Comparison of ENCODE assay signal across 8 cellular contexts in the genomic region with DNA sequence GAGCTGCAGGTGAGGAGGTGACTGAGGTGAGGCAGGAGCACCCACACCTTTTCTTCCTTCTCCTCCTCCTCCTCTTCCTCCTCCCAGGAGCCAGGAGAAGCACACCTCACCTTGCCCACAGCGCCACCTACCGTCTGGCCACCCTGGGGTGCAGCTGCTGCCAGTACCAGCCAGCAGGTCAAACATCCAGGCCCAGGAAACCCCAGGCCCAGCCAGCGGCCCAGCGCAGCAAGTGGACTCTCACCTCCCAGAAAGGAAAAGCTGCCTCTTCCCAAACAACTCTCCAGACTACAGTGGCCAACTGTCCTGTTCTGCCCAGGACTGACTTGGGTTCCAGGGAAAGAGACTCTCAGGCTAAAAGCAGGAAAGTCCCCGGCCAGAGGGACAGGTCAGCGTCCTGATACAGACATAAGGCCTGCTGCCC. TPM values are rescaled to one million over a fixed set of nuclear protein-coding genes. Genes with fewer than 3 reads are reported as not detected.
DNase-seq lines count a peak whose midpoint lies in the region; ATAC-seq and TF ChIP-seq lines count a peak whose summit lies in the region.

No MANE protein-coding gene starts in this region.

- H3K4me1 ChIP-seq in right lobe of liver: peaks cover 0 to 91% (median 46%) of the 10 kb centered on the region in 4 donors

- H3K27ac ChIP-seq in right lobe of liver: peak overlapping the region; percentile 67 to 94 (median 81)

- intact Hi-C loops in right lobe of liver (cut with DNase I) (loop anchor here in 1 of 2 donors (5.0 kb wide), 1 partner anchor 71 kb away; a partner anchor contains a TSS), lower leg skin (cut with DNase I; ENCODE audit: low total_unique reads) (loop anchor here (10.0 kb wide), 1 partner anchor 54 kb away; no protein-coding TSS in a partner anchor)

- TF ChIP-seq POLR2A in right lobe of liver (IDR thresholded peaks at IDR 0.05): peak; percentile 33
- TF ChIP-seq POLR2A in lower leg skin (IDR thresholded peaks at IDR 0.05): no peak

- no peaks in the 10 kb centered on the region for H3K9me3 ChIP-seq in right lobe of liver

- 7% methylated on average over 3 of the region's 6 CpGs for WGBS in right lobe of liver (ENCODE audit: insufficient coverage, low coverage, low lambda C conversion rate, missing lambda C conversion rate)
- WGBS in lower leg skin, 2 donors: 59 to 62% methylated on average over 5 of the region's 6 CpGs

- peak; percentile 46 for DNase-seq in G401 (ENCODE audit: low spot score)
- DNase-seq in M059J (ENCODE audit: low read depth): peak; percentile 40
- DNase-seq in central memory CD4-positive, alpha-beta T cell: peak; percentile 17
- DNase-seq in right lobe of liver: peak; percentile 92 to 95 (median 94)
- peak; percentile 26 to 45 for DNase-seq in stimulated activated CD8-positive, alpha-beta memory T cell treated with anti-CD3 and anti-CD28 coated beads, Interleukin-7, amount 100 ng/mL, for 48 hours (ENCODE audit: extremely low read depth in 1 of 2, low read depth in 1 of 2)
- DNase-seq in lower leg skin (ENCODE audit: low spot score in 2 of 2): no peak
- no peak for DNase-seq in DMS79 (lab: John Stamatoyannopoulos, UW)

- TF ChIP-seq CTCF in WI38 (IDR thresholded peaks at IDR 0.05; ENCODE audit: low read depth, low read length) (peak; percentile 83), right lobe of liver (IDR thresholded peaks at IDR 0.05) (peak; percentile 77 to 93 (median 90)), lower leg skin (IDR thresholded peaks at IDR 0.05) (no peak)

- H3K27me3 ChIP-seq in right lobe of liver: no peaks in the 10 kb centered on the region

- H3K36me3 ChIP-seq in right lobe of liver: no peaks in the 10 kb centered on the region

- in situ Hi-C loops in G401 (cut with HindIII; ENCODE audit: low sequenced_read_pairs): no loop called here

- peak; percentile 55 to 72 (median 66) for ATAC-seq in right lobe of liver

- H3K4me3 ChIP-seq in WI38 (ENCODE audit: low read depth, low read length): no peak overlapping the region
- H3K4me3 ChIP-seq in right lobe of liver: no peak overlapping the region
- no peak overlapping the region for H3K4me3 ChIP-seq in lower leg skin (ENCODE audit: low read depth, poor library complexity, severe bottlenecking)

RNA-seq across cellular contexts. Expression of a gene that starts 22.7 kb away (rescaled TPM):
- total RNA-seq in G401 (2014; rRNA removed; shearing (Covaris generic)): 43.1 and 71.6 TPM in 2 replicates
- total RNA-seq in M059J (2014; rRNA removed; shearing (Covaris generic)): 41.5 and 56.8 TPM in 2 replicates
- total RNA-seq in right lobe of liver (100 to 1,000 TPM in 5 of 6 experiments, 10 to 100 TPM in 1; 92.4 to 184 (median 170) TPM), lower leg skin (10 to 100 TPM; 29.9 to 47.5 (median 44.3) TPM)

Comparison
In these comparisons a context has a peak if more than half of its experiments do, and no peak if none do; other contexts are left out.
1. DNase-seq: peak in G401 (single experiment), M059J (single experiment), central memory CD4-positive, alpha-beta T cell (single experiment), right lobe of liver (3 of 3) and stimulated activated CD8-positive, alpha-beta memory T cell treated with anti-CD3 and anti-CD28 coated beads, Interleukin-7, amount 100 ng/mL, for 48 hours (2 of 2); none in lower leg skin (0 of 2) and DMS79 (single experiment).
2. CTCF ChIP-seq: peak in WI38 (single experiment) and right lobe of liver (4 of 4); none in lower leg skin (0 of 3).